1 cellular context compared by ENCODE assay signal in genomic region chr12:109619002-109619604, GRCh38.
TF ChIP-seq lines count a peak whose summit lies in the region.

No MANE protein-coding gene starts in this region.

TF ChIP-seq in A549, 52 proteins besides CTCF, POLR2A, EP300 and RAD21 (continued from another document):
- TF ChIP-seq, protein P1, sequence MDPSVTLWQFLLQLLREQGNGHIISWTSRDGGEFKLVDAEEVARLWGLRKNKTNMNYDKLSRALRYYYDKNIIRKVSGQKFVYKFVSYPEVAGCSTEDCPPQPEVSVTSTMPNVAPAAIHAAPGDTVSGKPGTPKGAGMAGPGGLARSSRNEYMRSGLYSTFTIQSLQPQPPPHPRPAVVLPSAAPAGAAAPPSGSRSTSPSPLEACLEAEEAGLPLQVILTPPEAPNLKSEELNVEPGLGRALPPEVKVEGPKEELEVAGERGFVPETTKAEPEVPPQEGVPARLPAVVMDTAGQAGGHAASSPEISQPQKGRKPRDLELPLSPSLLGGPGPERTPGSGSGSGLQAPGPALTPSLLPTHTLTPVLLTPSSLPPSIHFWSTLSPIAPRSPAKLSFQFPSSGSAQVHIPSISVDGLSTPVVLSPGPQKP (IDR thresholded peaks at IDR 0.05; ENCODE audit: low read depth, low read length) = no peak
TF ChIP-seq in A549: peak in this region for 2.
